ENCODE assay signal across 33 cellular contexts in genomic region chr7:39816462-39817065, GRCh38.
"Had no signal": no experiment of that assay in that cellular context is flagged by ENCODE, and none has a peak within 500 bp of the region (broad histone marks: within the 10 kb centered on the region; RNA-seq: fewer than 3 reads in every experiment).

No MANE protein-coding gene starts in this region.

- H3K27ac Mint-ChIP-seq: activated CD4-positive, alpha-beta memory T cell treated with anti-CD3 and anti-CD28 coated beads, Interleukin-2, amount 10 ng/mL, durations not matched to agents 7 days and 5 days; activated CD8-positive, alpha-beta memory T cell treated with anti-CD3 and anti-CD28 coated beads, Interleukin-2, amount 10 ng/mL, durations not matched to agents 7 days and 5 days; activated naive CD4-positive, alpha-beta T cell treated with anti-CD3 and anti-CD28 coated beads, Interleukin-2, amount 10 ng/mL, durations not matched to agents 7 days and 5 days; activated naive CD8-positive, alpha-beta T cell treated with anti-CD3 and anti-CD28 coated beads for 36 hours had no signal

- H3K9me3 Mint-ChIP-seq: activated CD4-positive, alpha-beta memory T cell treated with anti-CD3 and anti-CD28 coated beads, Interleukin-2, amount 10 ng/mL, durations not matched to agents 7 days and 5 days; activated naive CD4-positive, alpha-beta T cell treated with anti-CD3 and anti-CD28 coated beads, Interleukin-2, amount 10 ng/mL, durations not matched to agents 7 days and 5 days; activated naive CD8-positive, alpha-beta T cell treated with anti-CD3 and anti-CD28 coated beads for 36 hours had no signal

- H3K9me3 ChIP-seq: SJSA1 had no signal

- H3K36me3 ChIP-seq: brain microvascular endothelial cell, SJSA1, WERI-Rb-1 had no signal

- H3K4me3 ChIP-seq: SJSA1 had no signal

- H3K4me3 Mint-ChIP-seq: activated CD4-positive, alpha-beta memory T cell treated with anti-CD3 and anti-CD28 coated beads, Interleukin-2, amount 10 ng/mL, durations not matched to agents 7 days and 5 days; activated CD8-positive, alpha-beta memory T cell treated with anti-CD3 and anti-CD28 coated beads, Interleukin-2, amount 10 ng/mL, durations not matched to agents 7 days and 5 days; activated naive CD4-positive, alpha-beta T cell treated with anti-CD3 and anti-CD28 coated beads, Interleukin-2, amount 10 ng/mL, durations not matched to agents 7 days and 5 days; activated naive CD8-positive, alpha-beta T cell treated with anti-CD3 and anti-CD28 coated beads for 36 hours had no signal

- H3K36me3 Mint-ChIP-seq: activated CD8-positive, alpha-beta memory T cell treated with anti-CD3 and anti-CD28 coated beads, Interleukin-2, amount 10 ng/mL, durations not matched to agents 7 days and 5 days; activated naive CD4-positive, alpha-beta T cell treated with anti-CD3 and anti-CD28 coated beads, Interleukin-2, amount 10 ng/mL, durations not matched to agents 7 days and 5 days; activated naive CD8-positive, alpha-beta T cell treated with anti-CD3 and anti-CD28 coated beads for 36 hours had no signal

- ATAC-seq: activated CD8-positive, alpha-beta memory T cell treated with anti-CD3 and anti-CD28 coated beads, Interleukin-2, amount 10 ng/mL, durations not matched to agents 7 days and 5 days; Panc1 had no signal

- H3K4me1 Mint-ChIP-seq: activated CD4-positive, alpha-beta memory T cell treated with anti-CD3 and anti-CD28 coated beads, Interleukin-2, amount 10 ng/mL, durations not matched to agents 7 days and 5 days; activated CD8-positive, alpha-beta memory T cell treated with anti-CD3 and anti-CD28 coated beads, Interleukin-2, amount 10 ng/mL, durations not matched to agents 7 days and 5 days; activated naive CD4-positive, alpha-beta T cell treated with anti-CD3 and anti-CD28 coated beads, Interleukin-2, amount 10 ng/mL, durations not matched to agents 7 days and 5 days; activated naive CD8-positive, alpha-beta T cell treated with anti-CD3 and anti-CD28 coated beads for 36 hours had no signal

- H3K27ac ChIP-seq: brain microvascular endothelial cell, SJSA1, WERI-Rb-1 had no signal

- DNase-seq: activated CD4-positive, alpha-beta memory T cell treated with anti-CD3 and anti-CD28 coated beads, Interleukin-2, amount 10 ng/mL, durations not matched to agents 7 days and 5 days; activated CD4-positive, alpha-beta T cell treated with anti-CD3 and anti-CD28 coated beads for 1 hour; activated CD4-positive, alpha-beta T cell treated with anti-CD3 and anti-CD28 coated beads for 48 hours; activated CD4-positive, CD25-positive, alpha-beta regulatory T cell; activated CD8-positive, alpha-beta memory T cell treated with anti-CD3 and anti-CD28 coated beads for 24 hours; activated CD8-positive, alpha-beta memory T cell treated with anti-CD3 and anti-CD28 coated beads, Interleukin-2, amount 10 ng/mL, durations not matched to agents 7 days and 5 days; activated CD8-positive, alpha-beta memory T cell treated with anti-CD3 and anti-CD28 coated beads, Interleukin-2, amount 50 U/mL, for 48 hours; activated effector memory CD4-positive, alpha-beta T cell treated with Interleukin-2 at 50 U/mL for 16 hours; activated naive CD4-positive, alpha-beta T cell treated with anti-CD3 and anti-CD28 coated beads, Interleukin-2, amount 10 ng/mL, durations not matched to agents 7 days and 5 days; activated naive CD8-positive, alpha-beta T cell treated with anti-CD3 and anti-CD28 coated beads for 36 hours; activated T-cell treated with anti-CD3 and anti-CD28 coated beads, Interleukin-2, amount 50 U/mL, for 48 hours; amniotic stem cell; aorta; brain microvascular endothelial cell; central memory CD4-positive, alpha-beta T cell; Kasumi-1; KG1; MM.1S; MV-4-11; NCI-H1092; NCI-H1436 treated with DMSO at 0.1 percent for 48 hours; NCI-H1694 treated with DMSO at 0.1 percent for 48 hours; NCI-H2029; NCI-H2107; NCI-H2171; NCI-H524; RPMI8226; SHP77 treated with DMSO at 0.1 percent for 48 hours; SW 1271; T1000; WERI-Rb-1 had no signal
